Comparison of ENCODE assay signal across 13 cellular contexts in genomic region chr9:134413112-134413715, GRCh38.
DNase-seq lines count a peak whose midpoint lies in the region; ATAC-seq and TF ChIP-seq lines count a peak whose summit lies in the region.
"Had no signal": no experiment of that assay in that cellular context is flagged by ENCODE, and none has a peak within 500 bp of the region (broad histone marks: within the 10 kb centered on the region; RNA-seq: fewer than 3 reads in every experiment).

No MANE protein-coding gene starts in this region.

- H3K27me3 ChIP-seq in HCT116 (ENCODE audit: insufficient read depth, low read length), result no peaks in the 10 kb centered on the region
- no peaks in the 10 kb centered on the region for H3K27me3 ChIP-seq in SJSA1 (replicated peaks)
- no peaks in the 10 kb centered on the region for H3K27me3 ChIP-seq in skeletal muscle satellite cell (ENCODE audit: control insufficient read depth, insufficient read depth, low read length)

- BruUV-seq in HCT116 (replicated peaks; lab: Mats Ljungman, UMichigan), result no TSS peak

- no peak overlapping the region for H2AFZ ChIP-seq in HCT116 (ENCODE audit: low read depth, low read length, poor library complexity, severe bottlenecking)

- DNase-seq in HCT116 (ENCODE audit: low read depth, low spot score) (no peak), SJSA1 (ENCODE audit: low read depth in 1 of 2, low spot score in 2 of 2) (no peak), fibroblast of the aortic adventitia (ENCODE audit: low read depth) (peak; percentile 35), glomerular visceral epithelial cell (ENCODE audit: extremely low spot score) (no peak), DMS153 treated with DMSO at 0.1 percent for 48 hours (lab: John Stamatoyannopoulos, UW; ENCODE audit: unreplicated experiment) (no peak)
- DNase-seq in effector CD4-positive, alpha-beta T cell, result no peak
- DNase-seq: activated CD8-positive, alpha-beta memory T cell treated with anti-CD3 and anti-CD28 coated beads, Interleukin-2, amount 50 U/mL, for 48 hours; activated naive CD8-positive, alpha-beta T cell treated with anti-CD3 and anti-CD28 coated beads for 36 hours; CD8-positive, alpha-beta memory T cell; stimulated activated CD4-positive, alpha-beta T cell treated with anti-CD3 and anti-CD28 coated beads, Interleukin-4, amount 100 ng/mL, for 1 hour; stimulated activated naive B cell treated with anti-CD40 and anti-IgM and Interleukin-4, amounts not matched to agents 10 μg/mL and 1 μg/mL and 100 μg/mL, for 72 hours had no signal

- H3K9me3 ChIP-seq in HCT116 (ENCODE audit: control insufficient read depth in 1 of 2, insufficient read depth in 1 of 2, low read depth in 1 of 2, low read length in 2 of 2) (no peaks in the 10 kb centered on the region), SJSA1 (replicated peaks) (no peaks in the 10 kb centered on the region), skeletal muscle satellite cell (replicated peaks; ENCODE audit: low read length) (no peaks in the 10 kb centered on the region)

- no peak for TF ChIP-seq RAD21 in HCT116 (IDR thresholded peaks at IDR 0.05; ENCODE audit: low read depth)

- H3K4me1 ChIP-seq in HCT116 (ENCODE audit: control insufficient read depth in 1 of 2, insufficient read depth in 2 of 2, low read length in 2 of 2) (peaks cover 31 to 44% of the 10 kb centered on the region in 2 experiments), SJSA1 (replicated peaks) (peaks cover 27% of the 10 kb centered on the region), skeletal muscle satellite cell (ENCODE audit: control insufficient read depth, insufficient read depth, low read length) (peaks cover 39% of the 10 kb centered on the region)

- ATAC-seq in HCT116, result peak; percentile 8
- no peak for ATAC-seq in HG02938 (IDR thresholded peaks at IDR 0.05; ENCODE audit: unreplicated experiment)

- CTCF ChIA-PET in HCT116 (lab: Charles Lee), result no interaction called here

- RAD21 ChIA-PET in HCT116 (lab: Charles Lee; ENCODE audit: low non-redundant PET in 1 of 2, low total read pairs in 2 of 2, uncharacterized antibody in 2 of 2, unreplicated experiment in 2 of 2), result no interaction called here

- TF ChIP-seq POLR2A in HCT116 (IDR thresholded peaks at IDR 0.05; ENCODE audit: borderline replicate concordance, extremely low read depth, insufficient read depth, insufficient read length), result no peak

- H4K20me1 ChIP-seq in HCT116 (ENCODE audit: insufficient read depth), result no peaks in the 10 kb centered on the region

- intact Hi-C loops in HCT116 (cut with micrococcal nuclease), result no loop called here

- H3K27ac ChIP-seq in HCT116 (ENCODE audit: low read depth, low read length), result peak overlapping the region; percentile 83
- peak overlapping the region; percentile 68 for H3K27ac ChIP-seq in SJSA1

- H3K4me2 ChIP-seq in HCT116 (ENCODE audit: low read length) (peak overlapping the region; percentile 71), skeletal muscle satellite cell (ENCODE audit: low read length) (peak overlapping the region; percentile 57)

- peak overlapping the region in 1 of 2 experiments; percentile 23; a peak in 1 of 4 replicates for H3K4me3 ChIP-seq in HCT116 (replicated peaks in 1 of 2; ENCODE audit: low read depth in 1 of 2, low read length in 2 of 2)
- H3K4me3 ChIP-seq in SJSA1, result no peak overlapping the region
- H3K4me3 ChIP-seq in fibroblast of the aortic adventitia (ENCODE audit: low read depth, low read length), result no peak overlapping the region
- peak overlapping the region; percentile 27 for H3K4me3 ChIP-seq in skeletal muscle satellite cell (ENCODE audit: low read length)

- H3K9me2 ChIP-seq in HCT116 (ENCODE audit: insufficient read depth), result no peaks in the 10 kb centered on the region

- peak overlapping the region; percentile 45; the same call in 1 of the 2 replicates for H3K9ac ChIP-seq in HCT116 (ENCODE audit: low read length)
- H3K9ac ChIP-seq in skeletal muscle satellite cell (ENCODE audit: low read depth, low read length), result peak overlapping the region; percentile 31

- POLR2A ChIA-PET in HCT116 (lab: Charles Lee), result interaction anchor here (1.1 kb wide), 1 partner anchor 33 kb away, joined by 3 read pairs; no protein-coding TSS in a partner anchor

- no peak for TF ChIP-seq CTCF in HCT116 (IDR thresholded peaks at IDR 0.05 in 2 of 3, conservative IDR thresholded peaks at IDR 0.05 in 1 of 3; ENCODE audit: borderline replicate concordance in 1 of 3, insufficient read depth in 1 of 3, low read depth in 2 of 3, low read length in 2 of 3)
- TF ChIP-seq CTCF in fibroblast of the aortic adventitia (IDR thresholded peaks at IDR 0.05; ENCODE audit: insufficient read depth, low read length), result no peak

- H3K36me3 ChIP-seq in HCT116 (ENCODE audit: control insufficient read depth in 1 of 2, insufficient read depth in 2 of 2, low read length in 2 of 2) (no peaks in the 10 kb centered on the region), SJSA1 (peaks cover 24% of the 10 kb centered on the region), skeletal muscle satellite cell (ENCODE audit: insufficient read depth, low read length) (peaks cover 19% of the 10 kb centered on the region)

- H3K79me2 ChIP-seq in HCT116 (ENCODE audit: insufficient read depth, low read length), result no peaks in the 10 kb centered on the region; the same call in 1 of the 2 replicates

TF ChIP-seq in HCT116, 20 proteins besides CTCF, POLR2A, EP300 and RAD21:
- TF ChIP-seq REST (IDR thresholded peaks at IDR 0.05; ENCODE audit: low read depth) (no peak), MAX (IDR thresholded peaks at IDR 0.05) (no peak), EZH2phosphoT487 (IDR thresholded peaks at IDR 0.05; ENCODE audit: borderline replicate concordance) (no peak), ZFX (IDR thresholded peaks at IDR 0.05) (no peak), CEBPB (IDR thresholded peaks at IDR 0.05; ENCODE audit: low read depth) (no peak), TCF7L2 (IDR thresholded peaks at IDR 0.05; ENCODE audit: borderline replicate concordance, extremely low read depth, insufficient read depth, insufficient read length) (no peak)
